ENCODE assay signal across 1 cellular context in the genomic region with DNA sequence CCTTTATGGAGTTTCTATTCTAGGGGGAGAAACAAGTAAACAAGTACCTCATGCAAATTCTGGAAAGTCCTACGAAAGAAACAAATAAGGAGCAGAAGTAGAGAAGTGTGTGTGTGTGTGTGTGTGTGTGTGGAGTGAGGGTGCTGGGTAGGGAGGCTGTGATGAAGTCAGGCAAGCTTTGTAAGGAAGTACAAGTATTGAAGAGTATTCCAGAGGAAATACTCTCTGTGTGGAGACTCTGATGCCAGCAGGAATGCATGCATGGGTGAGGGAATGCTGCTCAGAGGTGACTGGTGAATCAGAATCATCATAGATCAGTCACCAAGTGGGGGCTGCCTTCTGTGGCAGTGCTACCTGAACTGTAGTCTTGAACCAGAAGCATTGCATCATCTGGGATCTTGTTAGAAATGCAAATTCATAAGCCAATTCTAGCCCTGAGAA.
TF ChIP-seq lines count a peak whose summit lies in the region.

No MANE protein-coding gene starts in this region.

TF ChIP-seq in K562, 482 proteins besides CTCF, POLR2A, EP300 and RAD21 (continued from another document):
- TF ChIP-seq CEBPG (CRISPR knock-in tag; IDR thresholded peaks at IDR 0.05) (peak; percentile 84), CEBPG (tag; conservative IDR thresholded peaks at IDR 0.05 in 1 of 2, IDR thresholded peaks at IDR 0.05 in 1 of 2) (peak in 1 of 2 experiments; percentile 75; a peak in 2 of 4 replicates)
